Comparison of ENCODE assay signal across 8 cellular contexts in the genomic region with DNA sequence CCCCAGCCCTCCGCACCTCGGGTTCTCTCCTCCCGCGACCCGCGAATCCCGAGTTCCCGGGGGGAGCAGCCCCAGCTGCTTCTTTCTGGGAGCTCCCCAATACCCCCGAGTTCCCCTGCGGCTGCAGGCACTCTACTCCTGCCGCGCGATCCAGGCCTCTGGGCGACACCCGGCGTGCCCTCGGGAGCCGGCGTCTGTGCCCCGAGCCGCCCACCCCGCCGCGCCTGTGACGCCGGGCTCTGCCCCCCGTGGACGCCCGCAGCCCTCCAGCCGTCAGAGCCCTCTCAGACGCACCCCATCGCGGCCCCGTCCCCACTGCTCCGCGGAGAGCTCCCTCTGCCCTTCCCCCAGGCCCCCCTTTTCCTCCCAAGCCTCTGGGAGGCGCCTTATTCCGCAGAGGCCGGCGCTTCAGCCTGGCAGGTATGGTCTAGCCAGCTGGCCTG. TPM values are rescaled to one million over a fixed set of nuclear protein-coding genes. Genes with fewer than 3 reads are reported as not detected.
DNase-seq lines count a peak whose midpoint lies in the region; ATAC-seq and TF ChIP-seq lines count a peak whose summit lies in the region.

No MANE protein-coding gene starts in this region.

- intact Hi-C loops in spleen (cut with DNase I; ENCODE audit: low total_unique reads), result no loop called here

- peaks cover 5% of the 10 kb centered on the region for H3K4me1 ChIP-seq in iPS-15b (ENCODE audit: control insufficient read depth, insufficient read depth, low read length)
- peaks cover 6 to 23% (median 18%) of the 10 kb centered on the region in 6 donors for H3K4me1 ChIP-seq in spleen

- DNase-seq in NCI-H1436 (lab: John Stamatoyannopoulos, UW) (peak; percentile 9), NCI-H1436 treated with DMSO at 0.1 percent for 48 hours (lab: John Stamatoyannopoulos, UW) (no peak), activated gamma-delta T cell (lab: John Stamatoyannopoulos, UW) (peak; percentile 29), spleen (peak; percentile 85), NCI-H2029 treated with DMSO at 0.1 percent for 48 hours (lab: John Stamatoyannopoulos, UW) (no peak), pons (ENCODE audit: low spot score) (no peak)

- peaks cover 43% of the 10 kb centered on the region for H3K27me3 ChIP-seq in iPS-15b (ENCODE audit: control insufficient read depth, insufficient read depth, low read length)
- peaks cover 0 to 44% (median 20%) of the 10 kb centered on the region in 7 donors for H3K27me3 ChIP-seq in spleen (replicated peaks in 1 of 7)

- TF ChIP-seq CTCF in spleen (IDR thresholded peaks at IDR 0.05 in 8 of 11, conservative IDR thresholded peaks at IDR 0.05 in 3 of 11), result no peak

- no peaks in the 10 kb centered on the region for H3K9me3 ChIP-seq in iPS-15b (ENCODE audit: control insufficient read depth, insufficient read depth, low read length)
- H3K9me3 ChIP-seq in spleen, result no peaks in the 10 kb centered on the region

- TF ChIP-seq POLR2A in spleen (IDR thresholded peaks at IDR 0.05), result no peak

- H3K9ac ChIP-seq in iPS-15b (ENCODE audit: low read depth, low read length), result no peak overlapping the region

- WGBS in spleen, 5 donors, result 1 to 3% (median 2%) methylated on average over 6 to 40 of the region's 40 CpGs

- ATAC-seq in HG03442 (IDR thresholded peaks at IDR 0.05; ENCODE audit: unreplicated experiment), result peak; percentile 36

- H3K4me3 ChIP-seq in iPS-15b (ENCODE audit: low read depth, low read length), result peak overlapping the region; percentile 75
- peak overlapping the region; percentile 45 to 81 (median 57) for H3K4me3 ChIP-seq in spleen

- no peaks in the 10 kb centered on the region for H3K36me3 ChIP-seq in iPS-15b (ENCODE audit: control insufficient read depth, insufficient read depth, low read length)
- H3K36me3 ChIP-seq in spleen, result no peaks in the 10 kb centered on the region

- H3K27ac ChIP-seq in spleen, result no peak overlapping the region

RNA-seq across cellular contexts. Expression of a gene that starts 0.4 kb away (rescaled TPM):
- total RNA-seq in spleen, result 1 to 10 TPM in 1 of 7 donors, under 1 TPM in 5, not detected in 1; 0.36 to 1.5 (median 0.65) TPM
- polyA plus RNA-seq in spleen, result under 1 TPM; 0.29 to 0.48 (median 0.46) TPM

RNA-seq across cellular contexts. Expression of a gene that starts 56.0 kb away (rescaled TPM):
- total RNA-seq in spleen, result under 1 TPM in 4 of 7 donors, not detected in 3; 0.14 to 0.25 (median 0.22) TPM
- polyA plus RNA-seq in spleen, result under 1 TPM in 2 of 3 donors, not detected in 1; 0.13 to 0.21 TPM

Comparison
In these comparisons a context has a peak if more than half of its experiments do, and no peak if none do; other contexts are left out.
1. DNase-seq: peak in NCI-H1436 (single experiment), activated gamma-delta T cell (single experiment) and spleen (single experiment); none in NCI-H1436 treated with DMSO at 0.1 percent for 48 hours (single experiment), NCI-H2029 treated with DMSO at 0.1 percent for 48 hours (single experiment) and pons (single experiment).